13 cellular contexts compared by ENCODE assay signal in the genomic region with DNA sequence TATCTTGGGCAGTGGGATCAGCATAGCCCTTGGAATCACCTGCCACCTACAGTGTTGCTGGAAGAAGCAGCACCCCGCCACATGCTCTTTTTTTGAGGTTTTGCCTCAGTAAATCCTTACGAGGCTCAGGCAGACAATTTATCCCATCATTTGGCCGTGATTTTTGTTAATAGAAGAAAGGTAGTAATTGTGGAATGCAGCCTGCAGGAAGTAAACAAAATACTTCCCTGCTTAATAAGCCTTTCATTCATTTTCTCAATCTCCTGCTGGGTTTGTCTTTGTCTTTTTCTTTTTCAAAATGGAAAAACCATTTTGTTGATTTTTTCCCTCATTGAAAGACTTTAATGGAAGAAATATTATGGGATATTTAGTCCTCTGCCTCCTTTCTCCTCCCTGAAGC.
"Had no signal": no experiment of that assay in that cellular context is flagged by ENCODE, and none has a peak within 500 bp of the region (broad histone marks: within the 10 kb centered on the region; RNA-seq: fewer than 3 reads in every experiment).

No MANE protein-coding gene starts in this region.

- H3K27ac ChIP-seq: breast epithelium, coronary artery, testis, upper lobe of left lung had no signal

- H3K27me3 ChIP-seq: breast epithelium, testis, upper lobe of left lung had no signal

- H3K4me2 ChIP-seq: smooth muscle cell had no signal

- H3K36me3 ChIP-seq: breast epithelium, upper lobe of left lung had no signal

- FAIRE-seq: frontal cortex, TTC549 had no signal

- DNase-seq: activated CD4-positive, alpha-beta T cell treated with anti-CD3 and anti-CD28 coated beads for 36 hours; activated CD4-positive, alpha-beta T cell treated with anti-CD3 and anti-CD28 coated beads, Interleukin-2, amount 50 U/mL, for 48 hours; activated naive CD4-positive, alpha-beta T cell; anterior cingulate cortex; head of caudate nucleus; stimulated activated CD4-positive, alpha-beta T cell treated with anti-CD3 and anti-CD28 coated beads, Interleukin-4, amount 100 ng/mL, for 4 hours; testis; upper lobe of left lung had no signal

- H3K4me1 ChIP-seq: breast epithelium, testis, upper lobe of left lung had no signal

- H3K9me3 ChIP-seq: breast epithelium, testis, upper lobe of left lung had no signal

- H3K4me3 ChIP-seq: breast epithelium, coronary artery, smooth muscle cell, testis, upper lobe of left lung had no signal
